8 cellular contexts compared by ENCODE assay signal in the genomic region with DNA sequence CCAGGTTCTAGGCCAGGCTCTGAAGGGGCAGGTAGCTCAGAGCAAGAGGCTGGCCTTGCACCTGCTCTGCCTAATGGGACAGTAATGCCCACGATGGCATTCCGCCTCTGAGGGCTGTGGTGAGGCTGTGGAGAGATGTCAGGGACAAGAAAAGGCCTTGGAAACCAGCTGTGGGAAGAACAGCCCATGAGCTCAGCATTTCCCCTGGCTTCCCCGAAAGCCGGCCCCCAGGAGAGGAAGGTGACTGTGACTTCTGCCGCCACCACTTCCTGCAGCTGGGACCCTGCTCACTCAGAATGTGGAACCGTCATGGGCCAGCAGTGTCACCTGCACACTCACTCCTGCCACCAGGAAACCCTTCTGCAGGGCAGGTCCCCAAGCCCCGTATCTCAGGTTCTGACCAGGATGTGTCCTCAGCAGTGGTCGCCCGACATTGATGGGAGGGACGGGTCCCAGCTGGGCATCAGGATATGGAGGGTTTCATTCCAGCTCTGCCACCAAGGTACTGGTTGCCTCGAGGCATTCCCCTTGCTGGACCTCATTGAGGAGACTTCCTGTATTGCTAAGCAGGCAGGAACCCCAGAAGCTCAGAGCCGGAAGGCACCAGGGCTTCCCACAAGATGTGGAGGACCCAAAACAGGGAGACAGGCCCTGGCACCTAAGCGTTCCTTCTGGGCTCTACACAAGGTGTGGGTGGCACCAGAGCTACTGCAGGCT. TPM values are rescaled to one million over a fixed set of nuclear protein-coding genes. Genes with fewer than 3 reads are reported as not detected.
DNase-seq lines count a peak whose midpoint lies in the region; ATAC-seq and TF ChIP-seq lines count a peak whose summit lies in the region.

No MANE protein-coding gene starts in this region.

- H3K4me1 Mint-ChIP-seq in activated CD4-positive, alpha-beta T cell treated with anti-CD3 and anti-CD28 coated beads, Interleukin-2, amount 10 ng/mL, durations not matched to agents 7 days and 5 days, result peaks cover 63% of the 10 kb centered on the region
- H3K4me1 Mint-ChIP-seq in stimulated activated naive CD8-positive, alpha-beta T cell treated with anti-CD3 and anti-CD28 coated beads, Interleukin-15, Interleukin-2, amounts not matched to agents 100 ng/mL and 50 ng/mL, for 24 hours (ENCODE audit: low read depth), result peaks cover 100% of the 10 kb centered on the region

- H3K36me3 Mint-ChIP-seq in activated CD4-positive, alpha-beta T cell treated with anti-CD3 and anti-CD28 coated beads, Interleukin-2, amount 10 ng/mL, durations not matched to agents 7 days and 5 days (ENCODE audit: low read depth), result no peaks in the 10 kb centered on the region
- peaks cover 26% of the 10 kb centered on the region for H3K36me3 Mint-ChIP-seq in stimulated activated naive CD8-positive, alpha-beta T cell treated with anti-CD3 and anti-CD28 coated beads, Interleukin-15, Interleukin-2, amounts not matched to agents 100 ng/mL and 50 ng/mL, for 24 hours (ENCODE audit: low read depth)

- CTCF ChIA-PET in activated CD4-positive, alpha-beta T cell treated with anti-CD3 and anti-CD28 coated beads, Interleukin-2, amount 10 ng/mL, durations not matched to agents 7 days and 5 days (lab: Charles Lee), result interaction anchor here (0.9 to 6.8 kb wide), 10 partner anchors 9 to 37 kb away, joined by 3 to 49 read pairs (median 6); a partner anchor contains a TSS

- POLR2A ChIA-PET in activated CD4-positive, alpha-beta T cell treated with anti-CD3 and anti-CD28 coated beads, Interleukin-2, amount 10 ng/mL, durations not matched to agents 7 days and 5 days (lab: Charles Lee), result interaction anchor here (0.7 to 1.7 kb wide), 2 partner anchors 18 to 26 kb away, joined by 6 to 7 read pairs; no protein-coding TSS in a partner anchor

- DNase-seq in GM13977 (ENCODE audit: low spot score), result peak; percentile 73
- DNase-seq in activated CD4-positive, alpha-beta T cell treated with anti-CD3 and anti-CD28 coated beads, Interleukin-2, amount 10 ng/mL, durations not matched to agents 7 days and 5 days, result peak; percentile 72
- DNase-seq in left colon, result peak; percentile 50 to 56
- DNase-seq in DMS114 treated with DMSO at 0.1 percent for 48 hours (lab: John Stamatoyannopoulos, UW; ENCODE audit: unreplicated experiment), result no peak
- DNase-seq in G401 (ENCODE audit: low spot score), result no peak

- intact Hi-C loops in left colon (cut with DNase I, micrococcal nuclease), result no loop called here

- H3K4me3 Mint-ChIP-seq in activated CD4-positive, alpha-beta T cell treated with anti-CD3 and anti-CD28 coated beads, Interleukin-2, amount 10 ng/mL, durations not matched to agents 7 days and 5 days, result peak overlapping the region; percentile 37
- H3K4me3 Mint-ChIP-seq in stimulated activated naive CD8-positive, alpha-beta T cell treated with anti-CD3 and anti-CD28 coated beads, Interleukin-15, Interleukin-2, amounts not matched to agents 100 ng/mL and 50 ng/mL, for 24 hours, result peak overlapping the region; percentile 68

- H3K27ac Mint-ChIP-seq in activated CD4-positive, alpha-beta T cell treated with anti-CD3 and anti-CD28 coated beads, Interleukin-2, amount 10 ng/mL, durations not matched to agents 7 days and 5 days, result peak overlapping the region; percentile 90
- peak overlapping the region; percentile 94 for H3K27ac Mint-ChIP-seq in stimulated activated naive CD8-positive, alpha-beta T cell treated with anti-CD3 and anti-CD28 coated beads, Interleukin-15, Interleukin-2, amounts not matched to agents 100 ng/mL and 50 ng/mL, for 24 hours

- in situ Hi-C loops in GM13977 (cut with MboI; ENCODE audit: low pct_unique_long_range_greater_than_20kb, low sequenced_read_pairs, unreplicated experiment), result no loop called here
- in situ Hi-C loops in G401 (cut with HindIII; ENCODE audit: low sequenced_read_pairs), result no loop called here

- no peak for TF ChIP-seq CTCF in GM13977 (IDR thresholded peaks at IDR 0.05; ENCODE audit: extremely low read depth, insufficient read depth, missing control alignments)

- no peaks in the 10 kb centered on the region for H3K27me3 Mint-ChIP-seq in activated CD4-positive, alpha-beta T cell treated with anti-CD3 and anti-CD28 coated beads, Interleukin-2, amount 10 ng/mL, durations not matched to agents 7 days and 5 days
- H3K27me3 Mint-ChIP-seq in stimulated activated naive CD8-positive, alpha-beta T cell treated with anti-CD3 and anti-CD28 coated beads, Interleukin-15, Interleukin-2, amounts not matched to agents 100 ng/mL and 50 ng/mL, for 24 hours, result no peaks in the 10 kb centered on the region

- ATAC-seq in HG03108 (IDR thresholded peaks at IDR 0.05; ENCODE audit: unreplicated experiment), result peak; percentile 23
- peak; percentile 39 for ATAC-seq in left colon
- ATAC-seq in HG02884 (IDR thresholded peaks at IDR 0.05; ENCODE audit: unreplicated experiment), result no peak

- no peaks in the 10 kb centered on the region for H3K9me3 Mint-ChIP-seq in activated CD4-positive, alpha-beta T cell treated with anti-CD3 and anti-CD28 coated beads, Interleukin-2, amount 10 ng/mL, durations not matched to agents 7 days and 5 days
- no peaks in the 10 kb centered on the region for H3K9me3 Mint-ChIP-seq in stimulated activated naive CD8-positive, alpha-beta T cell treated with anti-CD3 and anti-CD28 coated beads, Interleukin-15, Interleukin-2, amounts not matched to agents 100 ng/mL and 50 ng/mL, for 24 hours

RNA-seq across cellular contexts. Expression of a gene that starts 30.7 kb away (rescaled TPM):
- total RNA-seq in activated CD4-positive, alpha-beta T cell treated with anti-CD3 and anti-CD28 coated beads, Interleukin-2, amount 10 ng/mL, durations not matched to agents 7 days and 5 days, result 1 to 10 TPM; 2.7 to 3.5 TPM
- 1 to 10 TPM in 1 of 2 donors, under 1 TPM in 1; 0.79 to 1.7 TPM for total RNA-seq in left colon
- 8.5 and 14.3 TPM in 2 replicates for total RNA-seq in G401 (2014; rRNA removed; shearing (Covaris generic))

RNA-seq across cellular contexts. Expression of a gene that starts 35.6 kb away (rescaled TPM):
- total RNA-seq in activated CD4-positive, alpha-beta T cell treated with anti-CD3 and anti-CD28 coated beads, Interleukin-2, amount 10 ng/mL, durations not matched to agents 7 days and 5 days, result not detected
- under 1 TPM in 1 of 2 donors, not detected in 1; 0.31 TPM for total RNA-seq in left colon
- not detected in 2 replicates for total RNA-seq in G401 (2014; rRNA removed; shearing (Covaris generic))

RNA-seq across cellular contexts. Expression of a gene that starts 57.9 kb away (rescaled TPM):
- total RNA-seq in activated CD4-positive, alpha-beta T cell treated with anti-CD3 and anti-CD28 coated beads, Interleukin-2, amount 10 ng/mL, durations not matched to agents 7 days and 5 days, result 10 to 100 TPM; 52.2 to 53.7 TPM
- total RNA-seq in left colon, result 10 to 100 TPM; 25.5 to 33.7 TPM
- 111 and 117 TPM in 2 replicates for total RNA-seq in G401 (2014; rRNA removed; shearing (Covaris generic))

Comparison
In these comparisons a context has a peak if more than half of its experiments do, and no peak if none do; other contexts are left out.
1. DNase-seq: peak in GM13977 (single experiment), activated CD4-positive, alpha-beta T cell treated with anti-CD3 and anti-CD28 coated beads, Interleukin-2, amount 10 ng/mL, durations not matched to agents 7 days and 5 days (single experiment) and left colon (2 of 2); none in DMS114 treated with DMSO at 0.1 percent for 48 hours (single experiment) and G401 (single experiment).